In genomic region chr10:31353574-31353973, GRCh38 we compare ENCODE assay signal across 9 cellular contexts. TPM values are rescaled to one million over a fixed set of nuclear protein-coding genes. Genes with fewer than 3 reads are reported as not detected.
DNase-seq lines count a peak whose midpoint lies in the region; ATAC-seq, FAIRE-seq and TF ChIP-seq lines count a peak whose summit lies in the region.
"Had no signal": no experiment of that assay in that cellular context is flagged by ENCODE, and none has a peak within 500 bp of the region (broad histone marks: within the 10 kb centered on the region; RNA-seq: fewer than 3 reads in every experiment).

No MANE protein-coding gene starts in this region.

- no peak for TF ChIP-seq CTCF in keratinocyte (optimal IDR thresholded peaks at IDR 0.05 in 1 of 3, IDR thresholded peaks at IDR 0.05 in 1 of 3, conservative IDR thresholded peaks at IDR 0.05 in 1 of 3; ENCODE audit: extremely low read depth in 1 of 3, insufficient read depth in 2 of 3, low read length in 3 of 3)

- H3K9me1 ChIP-seq in keratinocyte (ENCODE audit: control insufficient read depth, extremely low read depth, insufficient read depth, low read length) = no peaks in the 10 kb centered on the region

- no peaks in the 10 kb centered on the region for H3K79me2 ChIP-seq in keratinocyte (ENCODE audit: control insufficient read depth, insufficient read depth, low read length)

- no peaks in the 10 kb centered on the region for H3K27me3 Mint-ChIP-seq in T-helper 17 cell

- peak overlapping the region; percentile 48 for H3K27ac ChIP-seq in keratinocyte (ENCODE audit: control insufficient read depth, insufficient read depth, low read length)

- H3K4me1 Mint-ChIP-seq in T-helper 17 cell = peaks cover 39% of the 10 kb centered on the region

- peaks cover 2% of the 10 kb centered on the region for H3K36me3 Mint-ChIP-seq in T-helper 17 cell (ENCODE audit: low read depth)

- H3K4me1 ChIP-seq in keratinocyte (ENCODE audit: control insufficient read depth, extremely low read depth, insufficient read depth, low read length) = peaks cover 18% of the 10 kb centered on the region

- H3K9ac ChIP-seq in keratinocyte (ENCODE audit: control insufficient read depth, extremely low read depth, insufficient read depth, low read length) = no peak overlapping the region

- intact Hi-C loops in left colon (cut with DNase I, micrococcal nuclease) = no loop called here

- H3K36me3 ChIP-seq in keratinocyte (ENCODE audit: control insufficient read depth in 2 of 2, extremely low read depth in 1 of 2, insufficient read depth in 2 of 2, low read length in 2 of 2) = no peaks in the 10 kb centered on the region

- no peak overlapping the region for H3K4me3 Mint-ChIP-seq in T-helper 17 cell

- H2AFZ ChIP-seq in keratinocyte (ENCODE audit: control insufficient read depth, low read length) = no peak overlapping the region

- ATAC-seq in GM19328 (IDR thresholded peaks at IDR 0.05; ENCODE audit: unreplicated experiment) (peak; percentile 71), HG03139 (IDR thresholded peaks at IDR 0.05; ENCODE audit: unreplicated experiment) (peak; percentile 82), T-helper 17 cell (peak; percentile 83), left colon (no peak)

- H3K27me3 ChIP-seq in keratinocyte (ENCODE audit: control insufficient read depth, extremely low read depth, insufficient read depth, low read length) = no peaks in the 10 kb centered on the region

- peak overlapping the region; percentile 81 for H3K4me2 ChIP-seq in keratinocyte (ENCODE audit: control insufficient read depth, extremely low read depth, insufficient read depth, low read depth, low read length)

- peak overlapping the region in 1 of 3 experiments; percentile 26 for H3K4me3 ChIP-seq in keratinocyte (ENCODE audit: control insufficient read depth in 2 of 3, extremely low read depth in 1 of 3, insufficient read depth in 2 of 3, low read depth in 1 of 3, low read length in 3 of 3)

- H3K27ac Mint-ChIP-seq in T-helper 17 cell = no peak overlapping the region

- H3K9me3 ChIP-seq in T-helper 17 cell (ENCODE audit: control insufficient read depth, low read length, poor library complexity, severe bottlenecking) = no peaks in the 10 kb centered on the region
- no peaks in the 10 kb centered on the region for H3K9me3 ChIP-seq in keratinocyte (ENCODE audit: control insufficient read depth, low read depth, low read length)

- peak; percentile 96 for FAIRE-seq in keratinocyte (lab: Jason Lieb, UNC)
- FAIRE-seq: TTC549 had no signal

- DNase-seq in EL (peak; percentile 68), T-helper 17 cell (no peak), keratinocyte (ENCODE audit: low read depth, low spot score) (peak; percentile 50), NCI-H748 treated with DMSO at 0.1 percent for 48 hours (lab: John Stamatoyannopoulos, UW) (no peak), left colon (no peak), NCI-H2227 treated with DMSO at 0.1 percent for 48 hours (lab: John Stamatoyannopoulos, UW) (no peak)

- dilution Hi-C loops in keratinocyte (cut with MboI; ENCODE audit: extremely low pct_ligation_motif_present, low sequenced_read_pairs) = no loop called here

- H4K20me1 ChIP-seq in keratinocyte (ENCODE audit: control insufficient read depth, extremely low read depth, insufficient read depth, low read length) = no peaks in the 10 kb centered on the region

RNA-seq across cellular contexts. Expression of gene ZEB1, which starts 34.6 kb away (rescaled TPM):
- total RNA-seq in T-helper 17 cell = 10 to 100 TPM; 94.6 to 97.6 TPM
- 0.32 to 0.96 TPM (median 0.70 TPM) in 3 replicates for polyA plus RNA-seq in keratinocyte
- 1.1 TPM for polyA plus RNA-seq in keratinocyte (2011; ENCODE audit: low read depth)
- polyA plus RNA-seq in keratinocyte (2011; cell fraction: cytosol; rRNA removed) = 0.25 and 0.33 TPM in 2 replicates
- polyA plus RNA-seq in keratinocyte (2011; cell fraction: nucleus; rRNA removed) = 4.3 and 4.9 TPM in 2 replicates
- 0.39 and 0.80 TPM in 2 replicates for polyA plus RNA-seq in keratinocyte (2012; ENCODE audit: low replicate concordance)
- polyA minus RNA-seq in keratinocyte = 0.36 to 1.9 TPM (median 1.9 TPM) in 3 replicates
- not detected for polyA minus RNA-seq in keratinocyte (2011; cell fraction: cytosol; rRNA and poly(A)+ RNA removed)
- polyA minus RNA-seq in keratinocyte (2011; cell fraction: nucleus; rRNA and poly(A)+ RNA removed) = 5.6 and 5.9 TPM in 2 replicates
- total RNA-seq in left colon = 10 to 100 TPM in 1 of 2 donors, 1 to 10 TPM in 1; 8.5 to 24.9 TPM

Comparison
In these comparisons a context has a peak if more than half of its experiments do, and no peak if none do; other contexts are left out.
1. DNase-seq: peak in EL (single experiment) and keratinocyte (single experiment); none in T-helper 17 cell (0 of 3), NCI-H748 treated with DMSO at 0.1 percent for 48 hours (single experiment), left colon (0 of 2) and NCI-H2227 treated with DMSO at 0.1 percent for 48 hours (single experiment).